In the genomic region with DNA sequence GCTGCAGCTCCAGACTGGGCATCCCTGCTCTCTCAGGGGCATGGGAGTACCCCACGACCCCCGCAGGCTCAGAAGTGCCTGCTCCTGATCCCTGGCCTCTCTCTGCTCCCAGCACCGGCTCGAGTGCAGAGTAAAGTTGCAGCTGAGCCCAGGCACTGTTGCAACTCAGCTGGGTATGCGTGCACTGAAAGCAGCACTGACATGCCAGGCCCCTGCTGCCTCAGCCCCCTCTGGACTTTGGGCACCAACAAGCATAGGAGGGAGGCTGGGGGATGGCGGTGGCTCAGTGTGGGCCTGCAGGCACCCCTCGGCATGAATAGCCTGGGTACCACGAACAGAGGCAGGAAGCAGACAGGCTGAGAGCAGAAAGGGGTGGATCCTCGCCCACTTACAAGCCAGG, we compare ENCODE assay signal across 2 cellular contexts.
TF ChIP-seq lines count a peak whose summit lies in the region.

No MANE protein-coding gene starts in this region.

TF ChIP-seq in WTC11, 78 proteins besides CTCF, POLR2A, EP300 and RAD21:
- no peak for TF ChIP-seq ZNF219 (CRISPR knock-in tag; IDR thresholded peaks at IDR 0.05; ENCODE audit: borderline replicate concordance)
- TF ChIP-seq, protein P1, sequence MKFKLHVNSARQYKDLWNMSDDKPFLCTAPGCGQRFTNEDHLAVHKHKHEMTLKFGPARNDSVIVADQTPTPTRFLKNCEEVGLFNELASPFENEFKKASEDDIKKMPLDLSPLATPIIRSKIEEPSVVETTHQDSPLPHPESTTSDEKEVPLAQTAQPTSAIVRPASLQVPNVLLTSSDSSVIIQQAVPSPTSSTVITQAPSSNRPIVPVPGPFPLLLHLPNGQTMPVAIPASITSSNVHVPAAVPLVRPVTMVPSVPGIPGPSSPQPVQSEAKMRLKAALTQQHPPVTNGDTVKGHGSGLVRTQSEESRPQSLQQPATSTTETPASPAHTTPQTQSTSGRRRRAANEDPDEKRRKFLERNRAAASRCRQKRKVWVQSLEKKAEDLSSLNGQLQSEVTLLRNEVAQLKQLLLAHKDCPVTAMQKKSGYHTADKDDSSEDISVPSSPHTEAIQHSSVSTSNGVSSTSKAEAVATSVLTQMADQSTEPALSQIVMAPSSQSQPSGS (CRISPR knock-in tag; IDR thresholded peaks at IDR 0.05; ENCODE audit: borderline replicate concordance, low read depth), result no peak
- no peak for TF ChIP-seq E2F5 (CRISPR knock-in tag; IDR thresholded peaks at IDR 0.05)

TF ChIP-seq in H1, 55 proteins besides CTCF, POLR2A, EP300 and RAD21:
- TF ChIP-seq, protein P2, sequence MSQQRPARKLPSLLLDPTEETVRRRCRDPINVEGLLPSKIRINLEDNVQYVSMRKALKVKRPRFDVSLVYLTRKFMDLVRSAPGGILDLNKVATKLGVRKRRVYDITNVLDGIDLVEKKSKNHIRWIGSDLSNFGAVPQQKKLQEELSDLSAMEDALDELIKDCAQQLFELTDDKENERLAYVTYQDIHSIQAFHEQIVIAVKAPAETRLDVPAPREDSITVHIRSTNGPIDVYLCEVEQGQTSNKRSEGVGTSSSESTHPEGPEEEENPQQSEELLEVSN (IDR thresholded peaks at IDR 0.05), result no peak
- TF ChIP-seq GABPA (IDR thresholded peaks at IDR 0.05; ENCODE audit: borderline replicate concordance, insufficient read depth, low read length) (no peak), SP4 (IDR thresholded peaks at IDR 0.05; ENCODE audit: low read length) (no peak), TEAD4 (IDR thresholded peaks at IDR 0.05; ENCODE audit: low read depth, low read length) (no peak), RBBP5 (IDR thresholded peaks at IDR 0.05; ENCODE audit: borderline replicate concordance, low read depth, low read length) (no peak), BCL11A (IDR thresholded peaks at IDR 0.05; ENCODE audit: low read depth in 2 of 2, low read length in 2 of 2) (no peak), NANOG (IDR thresholded peaks at IDR 0.05; ENCODE audit: insufficient read depth, low read depth, low read length, poor library complexity, severe bottlenecking) (no peak), YY1 (IDR thresholded peaks at IDR 0.05; ENCODE audit: low read depth, low read length) (no peak), CEBPB (IDR thresholded peaks at IDR 0.05; ENCODE audit: low read depth, low read length) (no peak)
- TF ChIP-seq, protein P1 (IDR thresholded peaks at IDR 0.05; ENCODE audit: low read length), result no peak
TF ChIP-seq in H1: peak in this region for 0.
